In genomic region chr6:31806470-31807272, GRCh38 we compare ENCODE assay signal across 8 cellular contexts. TPM values are rescaled to one million over a fixed set of nuclear protein-coding genes. Genes with fewer than 3 reads are reported as not detected.
A peak's percentile ranks its signal among the peaks of the same experiment; 100 is the strongest.
DNase-seq lines count a peak whose midpoint lies in the region; ATAC-seq and TF ChIP-seq lines count a peak whose summit lies in the region.

Gene LSM2, minus strand, starts transcription at chr6:31806966. Its CDS starts 209 bp downstream, at chr6:31806757.

- no peaks in the 10 kb centered on the region for H3K9me3 ChIP-seq in OCI-LY3 (ENCODE audit: insufficient read depth, low read length)
- H3K9me3 ChIP-seq in mucosa of descending colon: no peaks in the 10 kb centered on the region

- peaks cover 14% of the 10 kb centered on the region for H3K79me2 ChIP-seq in OCI-LY3 (ENCODE audit: low read length)

- ATAC-seq in GM21515 (IDR thresholded peaks at IDR 0.05; ENCODE audit: unreplicated experiment) (peak; percentile 86), mucosa of descending colon (peak; percentile 100)

- no peaks in the 10 kb centered on the region for H4K20me1 ChIP-seq in OCI-LY3 (ENCODE audit: insufficient read depth, low read length)

- H3K36me3 ChIP-seq in OCI-LY3 (replicated peaks; ENCODE audit: low read depth, low read length) (no peaks in the 10 kb centered on the region), mucosa of descending colon (ENCODE audit: low read depth) (no peaks in the 10 kb centered on the region)

- H3K27me3 ChIP-seq in OCI-LY3 (ENCODE audit: low read depth, low read length): no peaks in the 10 kb centered on the region

- intact Hi-C loops in mucosa of descending colon (cut with DNase I, micrococcal nuclease): no loop called here

- peak within 1 kb of the TSS; percentile 84 for H2AFZ ChIP-seq in OCI-LY3 (ENCODE audit: low read depth, low read length)

- peak; percentile 39 for TF ChIP-seq CTCF in OCI-LY3 (IDR thresholded peaks at IDR 0.05; ENCODE audit: low read depth, low read length)
- peak; percentile 19 for TF ChIP-seq CTCF in mucosa of descending colon (IDR thresholded peaks at IDR 0.05)

- H3K4me1 ChIP-seq in OCI-LY3 (ENCODE audit: low read length) (peaks cover 4% of the 10 kb centered on the region; the same call in 1 of the 2 replicates), mucosa of descending colon (ENCODE audit: low read depth) (peaks cover 8% of the 10 kb centered on the region)

- peak within 1 kb of the TSS; percentile 88 for H3K4me2 ChIP-seq in OCI-LY3 (ENCODE audit: low read length)

- H3K4me3 ChIP-seq in OCI-LY3 (ENCODE audit: low read length): peak within 1 kb of the TSS; percentile 99
- peak within 1 kb of the TSS; percentile 23 for H3K4me3 ChIP-seq in mucosa of descending colon

- DNase-seq in DMS 273 (lab: John Stamatoyannopoulos, UW; ENCODE audit: unreplicated experiment): peak; percentile 98
- DNase-seq in HuH-7.5 (ENCODE audit: low spot score): peak; percentile 93
- DNase-seq in activated T-cell treated with anti-CD3 and anti-CD28 coated beads for 24 hours (ENCODE audit: low read depth): peak; percentile 97
- peak; percentile 94 for DNase-seq in epidermal melanocyte (ENCODE audit: insufficient read length, low spot score)
- peak; percentile 97 to 98 (median 98) for DNase-seq in mucosa of descending colon
- DNase-seq in stimulated activated CD8-positive, alpha-beta memory T cell treated with anti-CD3 and anti-CD28 coated beads, Interleukin-4, amount 100 ng/mL, for 24 hours (ENCODE audit: low read depth): peak; percentile 95

- H3K27ac ChIP-seq in OCI-LY3 (ENCODE audit: low read length): peak within 1 kb of the TSS; percentile 74

- peak within 1 kb of the TSS; percentile 96 for H3K9ac ChIP-seq in OCI-LY3 (ENCODE audit: low read length)

RNA-seq across cellular contexts. Expression of gene LSM2, which starts in this region (rescaled TPM):
- 10 to 100 TPM; 21.7 to 35.5 (median 33.8) TPM for total RNA-seq in mucosa of descending colon

Comparison
In these comparisons a context has a peak if more than half of its experiments do, and no peak if none do; other contexts are left out.
1. Peak in every context shown above with its lines: DNase-seq, ATAC-seq, H3K4me3 ChIP-seq and H3K27ac ChIP-seq.